ENCODE assay signal across 31 cellular contexts in genomic region chr4:140615451-140615850, GRCh38. TPM values are rescaled to one million over a fixed set of nuclear protein-coding genes. Genes with fewer than 3 reads are reported as not detected.
"Had no signal": no experiment of that assay in that cellular context is flagged by ENCODE, and none has a peak within 500 bp of the region (broad histone marks: within the 10 kb centered on the region; RNA-seq: fewer than 3 reads in every experiment).

No MANE protein-coding gene starts in this region.

- ATAC-seq: activated CD8-positive, alpha-beta memory T cell treated with anti-CD3 and anti-CD28 coated beads, Interleukin-2, amount 10 ng/mL, durations not matched to agents 7 days and 5 days had no signal

- H3K4me3 ChIP-seq: ascending aorta, cardiac muscle cell had no signal

- H3K4me1 ChIP-seq: ascending aorta had no signal

- H3K27ac ChIP-seq: ascending aorta, cardiac muscle cell, WERI-Rb-1 had no signal

- H3K9me3 ChIP-seq: ascending aorta had no signal

- DNase-seq: activated CD4-positive, alpha-beta memory T cell treated with anti-CD3 and anti-CD28 coated beads, Interleukin-2, amount 10 ng/mL, durations not matched to agents 7 days and 5 days; activated CD4-positive, alpha-beta T cell treated with anti-CD3 and anti-CD28 coated beads for 1 hour; activated CD4-positive, alpha-beta T cell treated with anti-CD3 and anti-CD28 coated beads for 48 hours; activated CD4-positive, CD25-positive, alpha-beta regulatory T cell; activated CD8-positive, alpha-beta memory T cell treated with anti-CD3 and anti-CD28 coated beads for 24 hours; activated CD8-positive, alpha-beta memory T cell treated with anti-CD3 and anti-CD28 coated beads, Interleukin-2, amount 10 ng/mL, durations not matched to agents 7 days and 5 days; activated CD8-positive, alpha-beta memory T cell treated with anti-CD3 and anti-CD28 coated beads, Interleukin-2, amount 50 U/mL, for 48 hours; activated effector memory CD4-positive, alpha-beta T cell treated with anti-CD3 and anti-CD28 coated beads, Interleukin-2, amount 50 U/mL, for 16 hours; activated naive CD4-positive, alpha-beta T cell; activated naive CD8-positive, alpha-beta T cell treated with anti-CD3 and anti-CD28 coated beads, Interleukin-2, amount 10 ng/mL, durations not matched to agents 7 days and 5 days; activated T-cell treated with anti-CD3 and anti-CD28 coated beads, Interleukin-2, amount 50 U/mL, for 48 hours; amygdala; Kasumi-1; KG1; MM.1S; MV-4-11; NCI-H1092; NCI-H1436 treated with DMSO at 0.1 percent for 48 hours; NCI-H1694 treated with DMSO at 0.1 percent for 48 hours; NCI-H2029; NCI-H510A; NCI-H526; NCI-H748 treated with DMSO at 0.1 percent for 48 hours; NK-92 treated with Interleukin-12 subunit alpha and Interleukin-12 subunit beta, amount 100 ng/mL, for 24 hours; Right ventricle myocardium superior; T1000; WERI-Rb-1 had no signal

- H3K27me3 ChIP-seq: ascending aorta, cardiac muscle cell had no signal

- H3K36me3 ChIP-seq: ascending aorta, cardiac muscle cell, WERI-Rb-1 had no signal

RNA-seq across cellular contexts. Expression of gene UCP1, which starts 46.7 kb away (rescaled TPM):
- total RNA-seq: activated CD4-positive, alpha-beta memory T cell treated with anti-CD3 and anti-CD28 coated beads, Interleukin-2, amount 10 ng/mL, durations not matched to agents 7 days and 5 days; activated CD8-positive, alpha-beta memory T cell treated with anti-CD3 and anti-CD28 coated beads, Interleukin-2, amount 10 ng/mL, durations not matched to agents 7 days and 5 days; activated naive CD8-positive, alpha-beta T cell treated with anti-CD3 and anti-CD28 coated beads, Interleukin-2, amount 10 ng/mL, durations not matched to agents 7 days and 5 days; ascending aorta; cardiac muscle cell; Right ventricle myocardium superior; T-helper 1 cell treated with Interleukin-12 subunit alpha and Interleukin-12 subunit beta and Interleukin-4 antibody, amounts not matched to agents 30 ng/mL and 1 ng/mL, for 36 hours; T-helper 2 cell treated with Interferon-gamma antibody and Interleukin-4, amounts not matched to agents 100 ng/mL and 5 ng/mL, for 36 hours had no signal
